Comparison of ENCODE assay signal across 38 cellular contexts in genomic region chr1:97886199-97886598, GRCh38.
"Had no signal": no experiment of that assay in that cellular context is flagged by ENCODE, and none has a peak within 500 bp of the region (broad histone marks: within the 10 kb centered on the region; RNA-seq: fewer than 3 reads in every experiment).

No MANE protein-coding gene starts in this region.

- ATAC-seq: activated CD4-positive, CD25-positive, alpha-beta regulatory T cell treated with anti-CD3 and anti-CD28 coated beads, Interleukin-2, amount 50 U/mL, for 24 hours; activated CD8-positive, alpha-beta memory T cell treated with anti-CD3 and anti-CD28 coated beads, Interleukin-2, amount 10 ng/mL, durations not matched to agents 7 days and 5 days; activated CD8-positive, alpha-beta T cell treated with anti-CD3 and anti-CD28 coated beads, Interleukin-2, amount 10 ng/mL, durations not matched to agents 7 days and 5 days; activated naive CD8-positive, alpha-beta T cell treated with anti-CD3 and anti-CD28 coated beads, Interleukin-2, amount 50 U/mL, for 24 hours; body of pancreas; foreskin keratinocyte; gastrocnemius medialis; heart left ventricle; T-helper 17 cell had no signal

- DNase-seq: activated B cell treated with CpG ODN at 0.5 μM for 24 hours; activated CD4-positive, alpha-beta memory T cell treated with anti-CD3 and anti-CD28 coated beads for 36 hours; activated CD4-positive, alpha-beta T cell treated with anti-CD3 and anti-CD28 coated beads for 48 hours; activated CD8-positive, alpha-beta memory T cell treated with anti-CD3 and anti-CD28 coated beads, Interleukin-2, amount 10 ng/mL, durations not matched to agents 7 days and 5 days; activated CD8-positive, alpha-beta memory T cell treated with anti-CD3 and anti-CD28 coated beads, Interleukin-2, amount 50 U/mL, for 4 hours; activated CD8-positive, alpha-beta T cell treated with anti-CD3 and anti-CD28 coated beads, Interleukin-2, amount 10 ng/mL, durations not matched to agents 7 days and 5 days; activated effector memory CD4-positive, alpha-beta T cell treated with anti-CD3 and anti-CD28 coated beads, Interleukin-2, amount 50 U/mL, for 16 hours; activated naive CD4-positive, alpha-beta T cell treated with anti-CD3 and anti-CD28 coated beads for 36 hours; activated naive CD8-positive, alpha-beta T cell treated with anti-CD3 and anti-CD28 coated beads for 36 hours; activated naive CD8-positive, alpha-beta T cell treated with anti-CD3 and anti-CD28 coated beads, Interleukin-2, amount 50 U/mL, for 24 hours; activated T-cell treated with anti-CD3 and anti-CD28 coated beads, Interleukin-2, amount 50 U/mL, for 1 hour; activated T-cell treated with anti-CD3 and anti-CD28 coated beads, Interleukin-2, amount 50 U/mL, for 48 hours; adrenal gland; amygdala; aorta; body of pancreas; central memory CD4-positive, alpha-beta T cell; cerebellar nuclear complex; colonic mucosa; dorsolateral prefrontal cortex; effector memory CD4-positive, alpha-beta T cell; endodermal cell; erythroblast; foreskin keratinocyte; gastrocnemius medialis; glutamatergic neuron; heart left ventricle; T-helper 1 cell; T-helper 17 cell; T1000; WERI-Rb-1 had no signal

- H3K4me1 Mint-ChIP-seq: activated CD8-positive, alpha-beta memory T cell treated with anti-CD3 and anti-CD28 coated beads, Interleukin-2, amount 10 ng/mL, durations not matched to agents 7 days and 5 days; endodermal cell had no signal

- H3K4me3 Mint-ChIP-seq: activated B cell treated with CpG ODN at 0.5 μM for 24 hours; activated CD4-positive, alpha-beta memory T cell treated with anti-CD3 and anti-CD28 coated beads for 36 hours; activated CD8-positive, alpha-beta memory T cell treated with anti-CD3 and anti-CD28 coated beads, Interleukin-2, amount 10 ng/mL, durations not matched to agents 7 days and 5 days; activated CD8-positive, alpha-beta T cell treated with anti-CD3 and anti-CD28 coated beads, Interleukin-2, amount 10 ng/mL, durations not matched to agents 7 days and 5 days; activated naive CD4-positive, alpha-beta T cell treated with anti-CD3 and anti-CD28 coated beads for 36 hours; activated naive CD4-positive, alpha-beta T cell treated with anti-CD3 and anti-CD28 coated beads, Interleukin-2, amount 50 U/mL, for 24 hours; activated naive CD8-positive, alpha-beta T cell treated with anti-CD3 and anti-CD28 coated beads for 36 hours; activated naive CD8-positive, alpha-beta T cell treated with anti-CD3 and anti-CD28 coated beads, Interleukin-2, amount 50 U/mL, for 24 hours; activated T-helper 1 cell treated with anti-CD3 and anti-CD28 coated beads, Interleukin-12 subunit alpha, Interleukin-12 subunit beta, Interleukin-2, Interleukin-4 antibody, amounts not matched to agents 30 ng/mL and 10 ng/mL and 1 ng/mL, durations not matched to agents 14 hours and 24 hours and 36 hours; endodermal cell; T-helper 17 cell; T-helper 2 cell treated with Interferon-gamma antibody and Interleukin-4, amounts not matched to agents 5 μg/mL and 100 μg/mL, for 36 hours had no signal

- H3K36me3 ChIP-seq: cardiac muscle cell, colonic mucosa, WERI-Rb-1 had no signal

- H3K27me3 ChIP-seq: adrenal gland, body of pancreas, cardiac muscle cell, colonic mucosa, dorsolateral prefrontal cortex, esophagus muscularis mucosa, foreskin keratinocyte, gastrocnemius medialis, heart left ventricle had no signal

- H3K27ac Mint-ChIP-seq: activated B cell treated with CpG ODN at 0.5 μM for 24 hours; activated CD4-positive, alpha-beta memory T cell treated with anti-CD3 and anti-CD28 coated beads for 36 hours; activated CD8-positive, alpha-beta memory T cell treated with anti-CD3 and anti-CD28 coated beads, Interleukin-2, amount 10 ng/mL, durations not matched to agents 7 days and 5 days; activated CD8-positive, alpha-beta T cell treated with anti-CD3 and anti-CD28 coated beads, Interleukin-2, amount 10 ng/mL, durations not matched to agents 7 days and 5 days; activated naive CD4-positive, alpha-beta T cell treated with anti-CD3 and anti-CD28 coated beads for 36 hours; activated naive CD4-positive, alpha-beta T cell treated with anti-CD3 and anti-CD28 coated beads, Interleukin-2, amount 50 U/mL, for 24 hours; activated naive CD8-positive, alpha-beta T cell treated with anti-CD3 and anti-CD28 coated beads for 36 hours; activated naive CD8-positive, alpha-beta T cell treated with anti-CD3 and anti-CD28 coated beads, Interleukin-2, amount 50 U/mL, for 24 hours; activated T-helper 1 cell treated with anti-CD3 and anti-CD28 coated beads, Interleukin-12 subunit alpha, Interleukin-12 subunit beta, Interleukin-2, Interleukin-4 antibody, amounts not matched to agents 30 ng/mL and 10 ng/mL and 1 ng/mL, durations not matched to agents 14 hours and 24 hours and 36 hours; activated T-helper 2 cell treated with anti-CD3 and anti-CD28 coated beads, Interferon-gamma antibody, Interleukin-2, Interleukin-4, amounts not matched to agents 10 μg/mL and 5 μg/mL and 100 μg/mL, durations not matched to agents 14 hours and 24 hours and 36 hours; endodermal cell; T-helper 17 cell; T-helper 2 cell treated with Interferon-gamma antibody and Interleukin-4, amounts not matched to agents 5 μg/mL and 100 μg/mL, for 36 hours had no signal

- H3K27ac ChIP-seq: adrenal gland, body of pancreas, cardiac muscle cell, colonic mucosa, dorsolateral prefrontal cortex, esophagus muscularis mucosa, foreskin keratinocyte, gastrocnemius medialis, heart left ventricle, WERI-Rb-1 had no signal

- H3K9me3 Mint-ChIP-seq: endodermal cell had no signal

- H3K27me3 Mint-ChIP-seq: activated B cell treated with CpG ODN at 0.5 μM for 24 hours; activated CD4-positive, alpha-beta memory T cell treated with anti-CD3 and anti-CD28 coated beads for 36 hours; activated CD8-positive, alpha-beta memory T cell treated with anti-CD3 and anti-CD28 coated beads, Interleukin-2, amount 10 ng/mL, durations not matched to agents 7 days and 5 days; activated naive CD4-positive, alpha-beta T cell treated with anti-CD3 and anti-CD28 coated beads, Interleukin-2, amount 50 U/mL, for 24 hours; activated naive CD8-positive, alpha-beta T cell treated with anti-CD3 and anti-CD28 coated beads for 36 hours; activated naive CD8-positive, alpha-beta T cell treated with anti-CD3 and anti-CD28 coated beads, Interleukin-2, amount 50 U/mL, for 24 hours; T-helper 17 cell had no signal

- H3K4me3 ChIP-seq: adrenal gland, body of pancreas, cardiac muscle cell, colonic mucosa, dorsolateral prefrontal cortex, esophagus muscularis mucosa, gastrocnemius medialis, heart left ventricle had no signal

- H3K9me3 ChIP-seq: body of pancreas, colonic mucosa had no signal

- H3K4me1 ChIP-seq: adrenal gland, body of pancreas, colonic mucosa, foreskin keratinocyte had no signal
